ENCODE assay signal across 26 cellular contexts in genomic region chr7:11914645-11915044, GRCh38.
"Had no signal": no experiment of that assay in that cellular context is flagged by ENCODE, and none has a peak within 500 bp of the region (broad histone marks: within the 10 kb centered on the region; RNA-seq: fewer than 3 reads in every experiment).

No MANE protein-coding gene starts in this region.

- DNase-seq: Karpas-422, KBM-7, MM.1S, MV-4-11, NCI-H1092, NCI-H1105, NCI-H1417 treated with DMSO at 0.1 percent for 48 hours, NCI-H1694 treated with DMSO at 0.1 percent for 48 hours, NCI-H187 treated with DMSO at 0.1 percent for 48 hours, NCI-H2029, NCI-H2081, NCI-H2171 treated with DMSO at 0.1 percent for 48 hours, NCI-H345, NCI-H446, NCI-H510A treated with DMSO at 0.1 percent for 48 hours, NCI-H524 treated with DMSO at 0.1 percent for 48 hours, NCI-H526 treated with DMSO at 0.1 percent for 48 hours, NCI-H774, PC-3, Peyer's patch, Right ventricle myocardium superior, RPMI8226, SHP77 treated with DMSO at 0.1 percent for 48 hours, SK-N-SH, SW 1271, T-helper 1 cell had no signal
